In the genomic region with DNA sequence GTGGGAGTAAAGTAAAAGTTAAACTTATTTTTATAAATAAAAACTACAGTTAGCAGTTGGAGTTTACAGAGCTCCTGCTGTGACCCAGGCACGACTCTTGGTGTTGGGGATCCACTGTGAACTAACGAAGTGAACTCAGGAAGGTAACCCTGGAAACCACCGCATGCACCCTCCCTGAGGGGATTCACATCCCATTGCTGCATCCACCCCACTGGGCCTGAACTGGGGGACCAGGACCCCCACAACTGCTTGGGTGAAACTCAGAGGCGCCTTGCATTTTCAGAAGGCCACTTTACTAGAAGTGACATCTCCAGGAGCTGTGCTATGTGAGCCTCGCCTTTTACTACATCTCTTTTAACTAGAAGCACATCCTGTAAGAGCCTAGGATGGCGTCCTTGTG, we compare ENCODE assay signal across 13 cellular contexts.
DNase-seq lines count a peak whose midpoint lies in the region; ATAC-seq and TF ChIP-seq lines count a peak whose summit lies in the region.
"Had no signal": no experiment of that assay in that cellular context is flagged by ENCODE, and none has a peak within 500 bp of the region (broad histone marks: within the 10 kb centered on the region; RNA-seq: fewer than 3 reads in every experiment).

No MANE protein-coding gene starts in this region.

- no peak for ATAC-seq in upper lobe of right lung
- ATAC-seq in GM21447 (IDR thresholded peaks at IDR 0.05; ENCODE audit: unreplicated experiment), result no peak
- ATAC-seq in HG03565 (IDR thresholded peaks at IDR 0.05; ENCODE audit: unreplicated experiment), result no peak

- no peaks in the 10 kb centered on the region for H3K4me1 ChIP-seq in upper lobe of right lung

- no peak overlapping the region for H3K4me3 ChIP-seq in upper lobe of right lung

- DNase-seq in activated CD8-positive, alpha-beta memory T cell treated with anti-CD3 and anti-CD28 coated beads, Interleukin-2, amount 50 U/mL, for 48 hours, result peak; percentile 15
- DNase-seq in islet precursor cell, result peak; percentile 11
- DNase-seq in posterior vena cava (ENCODE audit: low spot score), result peak; percentile 31
- peak; percentile 25 for DNase-seq in upper lobe of right lung
- no peak for DNase-seq in ureter (ENCODE audit: low spot score)
- DNase-seq: C1 segment of cervical spinal cord; Calu3; CD4-positive, alpha-beta T cell; DMS 273 treated with DMSO at 0.1 percent for 48 hours; HCEC 1CT; HFFc6 had no signal

- intact Hi-C loops in posterior vena cava (cut with DNase I) (loop anchor here in 1 of 2 donors (10.0 kb wide), 1 partner anchor 1118 kb away; no protein-coding TSS in a partner anchor), upper lobe of right lung (cut with DNase I) (no loop called here)

- no peak overlapping the region for H3K27ac ChIP-seq in upper lobe of right lung

- no peaks in the 10 kb centered on the region for H3K36me3 ChIP-seq in upper lobe of right lung

- TF ChIP-seq CTCF in upper lobe of right lung (IDR thresholded peaks at IDR 0.05), result no peak

- no peaks in the 10 kb centered on the region for H3K27me3 ChIP-seq in upper lobe of right lung

- H3K9me3 ChIP-seq in upper lobe of right lung, result peaks cover 8% of the 10 kb centered on the region
